8 cellular contexts compared by ENCODE assay signal in genomic region chr6:37048851-37049734, GRCh38. TPM values are rescaled to one million over a fixed set of nuclear protein-coding genes. Genes with fewer than 3 reads are reported as not detected.
A peak's percentile ranks its signal among the peaks of the same experiment; 100 is the strongest.
DNase-seq lines count a peak whose midpoint lies in the region; ATAC-seq and TF ChIP-seq lines count a peak whose summit lies in the region.

No MANE protein-coding gene starts in this region.

- peak overlapping the region; percentile 94 to 95 for H3K27ac Mint-ChIP-seq in T-cell

- ATAC-seq in HG02623 (IDR thresholded peaks at IDR 0.05; ENCODE audit: unreplicated experiment) (peak; percentile 49), T-cell (replicated peaks in 1 of 4) (peak; percentile 77 to 83 (median 80)), lower lobe of right lung (peak; percentile 36 to 40)

- H3K9me3 Mint-ChIP-seq in T-cell = no peaks in the 10 kb centered on the region

- POLR2A ChIA-PET in T-cell (lab: Charles Lee) = interaction anchor here in 1 of 2 donors (0.6 kb wide), 1 partner anchor 21 kb away, joined by 6 read pairs; no protein-coding TSS in a partner anchor

- H3K36me3 ChIP-seq in ascending aorta (no peaks in the 10 kb centered on the region), lower lobe of right lung (no peaks in the 10 kb centered on the region)

- H3K9me3 ChIP-seq in ascending aorta (no peaks in the 10 kb centered on the region), lower lobe of right lung (no peaks in the 10 kb centered on the region)

- TF ChIP-seq CTCF in ascending aorta (IDR thresholded peaks at IDR 0.05) = no peak
- no peak for TF ChIP-seq CTCF in lower lobe of right lung (IDR thresholded peaks at IDR 0.05)

- H3K27ac ChIP-seq in ascending aorta (peak overlapping the region in 1 of 2 donors; percentile 28), lower lobe of right lung (peak overlapping the region; percentile 76)

- no peaks in the 10 kb centered on the region for H3K27me3 Mint-ChIP-seq in T-cell

- intact Hi-C loops in ascending aorta (cut with DNase I) = no loop called here
- intact Hi-C loops in lower lobe of right lung (cut with DNase I) = no loop called here

- CTCF ChIA-PET in T-cell (lab: Charles Lee) = interaction anchor here (0.7 to 8.9 kb wide), 6 partner anchors 25 to 160 kb away, joined by 3 to 74 read pairs (median 5); partner anchors contain the start of gene PIM1 (in 1 of the 2)

- H3K27me3 ChIP-seq in ascending aorta (no peaks in the 10 kb centered on the region), lower lobe of right lung (ENCODE audit: low read depth) (no peaks in the 10 kb centered on the region)

- no peaks in the 10 kb centered on the region for H3K36me3 Mint-ChIP-seq in T-cell

- peaks cover 0 to 6% of the 10 kb centered on the region in 2 donors for H3K4me1 ChIP-seq in ascending aorta
- H3K4me1 ChIP-seq in lower lobe of right lung = peaks cover 42% of the 10 kb centered on the region

- H3K4me1 Mint-ChIP-seq in T-cell = peaks cover 68 to 69% (median 68%) of the 10 kb centered on the region in 3 donors

- H3K4me3 Mint-ChIP-seq in T-cell = peak overlapping the region; percentile 57 to 72 (median 67)

- H3K4me3 ChIP-seq in ascending aorta (no peak overlapping the region), lower lobe of right lung (no peak overlapping the region)

- DNase-seq in ELR (ENCODE audit: low read depth) = peak; percentile 84
- DNase-seq in T-cell = peak; percentile 37 to 82 (median 68)
- DNase-seq in ascending aorta (ENCODE audit: low spot score in 2 of 2) = peak; percentile 30 to 71
- DNase-seq in lower lobe of right lung = no peak
- DNase-seq in stimulated activated CD8-positive, alpha-beta memory T cell treated with anti-CD3 and anti-CD28 coated beads, Interleukin-7, amount 100 ng/mL, for 48 hours (ENCODE audit: extremely low read depth in 1 of 2, low read depth in 1 of 2) = peak; percentile 43 to 75
- DNase-seq in midbrain (lab: John Stamatoyannopoulos, UW) = no peak
- DNase-seq in NCI-H774 (lab: John Stamatoyannopoulos, UW) = no peak

RNA-seq across cellular contexts. Expression of gene FGD2, which starts 43.6 kb away (rescaled TPM):
- 10 to 100 TPM in 1 of 5 donors, 1 to 10 TPM in 4; 2.8 to 11.1 (median 3.3) TPM for total RNA-seq in T-cell
- total RNA-seq in ascending aorta = 49.4 TPM
- total RNA-seq in lower lobe of right lung = 103 TPM

Comparison
In these comparisons a context has a peak if more than half of its experiments do, and no peak if none do; other contexts are left out.
1. DNase-seq: peak in ELR (single experiment), T-cell (34 of 34), ascending aorta (2 of 2) and stimulated activated CD8-positive, alpha-beta memory T cell treated with anti-CD3 and anti-CD28 coated beads, Interleukin-7, amount 100 ng/mL, for 48 hours (2 of 2); none in lower lobe of right lung (single experiment), midbrain (single experiment) and NCI-H774 (single experiment).
2. Peak in every context shown above with its lines, with median percentiles within 50 percentile points of each other: ATAC-seq.